16 cellular contexts compared by ENCODE assay signal in the genomic region with DNA sequence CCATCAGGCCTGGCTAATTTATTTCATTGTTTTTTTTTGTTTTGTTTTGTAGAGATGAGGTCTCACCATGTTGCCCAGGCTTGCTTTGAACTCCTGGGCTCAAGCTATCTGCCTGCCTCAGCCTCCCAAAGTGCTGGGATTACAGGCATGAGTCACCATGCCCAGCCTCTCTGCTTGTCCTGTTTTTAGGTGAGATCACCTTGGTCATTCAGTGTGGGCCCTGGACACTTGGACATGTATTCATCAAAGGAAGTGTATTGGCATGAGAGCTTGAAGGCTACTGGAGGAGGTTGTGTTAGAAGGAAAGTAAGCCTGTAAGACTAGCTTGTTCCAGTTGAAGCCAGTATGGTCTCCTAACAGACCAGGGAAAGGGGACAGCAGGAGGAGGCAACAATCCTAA.
DNase-seq lines count a peak whose midpoint lies in the region; ATAC-seq, FAIRE-seq and TF ChIP-seq lines count a peak whose summit lies in the region.
"Had no signal": no experiment of that assay in that cellular context is flagged by ENCODE, and none has a peak within 500 bp of the region (broad histone marks: within the 10 kb centered on the region; RNA-seq: fewer than 3 reads in every experiment).

No MANE protein-coding gene starts in this region.

- peak; percentile 16 for DNase-seq in ELR (ENCODE audit: low read depth)
- DNase-seq in M059J (ENCODE audit: low read depth), result peak; percentile 54
- peak; percentile 35 for DNase-seq in bronchial epithelial cell (ENCODE audit: low read depth)
- peak; percentile 51 for DNase-seq in islet precursor cell
- DNase-seq in GM19240 (ENCODE audit: insufficient read length, low spot score), result no peak
- no peak for DNase-seq in D721Med (ENCODE audit: insufficient read length, low spot score)
- DNase-seq: Calu3; CD8-positive, alpha-beta T cell; DMS 273 treated with DMSO at 0.1 percent for 48 hours; DMS79; GF-D8; H9 had no signal

- FAIRE-seq in bronchial epithelial cell (lab: Jason Lieb, UNC), result no peak
- no peak for FAIRE-seq in D721Med (lab: Jason Lieb, UNC)
- FAIRE-seq: H1, HepG2 had no signal

- H3K36me3 ChIP-seq in bronchial epithelial cell (ENCODE audit: control insufficient read depth, insufficient read depth, low read length), result no peaks in the 10 kb centered on the region
- H3K36me3 ChIP-seq: BLaER1 treated with 17β-estradiol and CSF1 and Interleukin-3, amounts not matched to agents 10 nM and 100 nM had no signal

- ATAC-seq in HG02623 (IDR thresholded peaks at IDR 0.05; ENCODE audit: unreplicated experiment), result no peak
- ATAC-seq: CD8-positive, alpha-beta T cell; HepG2 had no signal

- no peaks in the 10 kb centered on the region for H3K27me3 ChIP-seq in bronchial epithelial cell (ENCODE audit: control insufficient read depth, insufficient read depth, low read length)
- H3K27me3 ChIP-seq: BLaER1 treated with 17β-estradiol and CSF1 and Interleukin-3, amounts not matched to agents 10 nM and 100 nM had no signal

- TF ChIP-seq CTCF in bronchial epithelial cell (IDR thresholded peaks at IDR 0.05; ENCODE audit: insufficient read depth, low read length, severe bottlenecking) (no peak), D721Med (IDR thresholded peaks at IDR 0.05; ENCODE audit: insufficient read depth, missing control alignments) (no peak)

- H3K4me3 ChIP-seq in bronchial epithelial cell (ENCODE audit: low read depth, low read length), result no peak overlapping the region
- H3K4me3 ChIP-seq: BLaER1 treated with 17β-estradiol and CSF1 and Interleukin-3, amounts not matched to agents 10 nM and 100 nM had no signal

Comparison
In these comparisons a context has a peak if more than half of its experiments do, and no peak if none do; other contexts are left out.
1. DNase-seq: peak in ELR (single experiment), M059J (single experiment), bronchial epithelial cell (single experiment) and islet precursor cell (single experiment); none in GM19240 (single experiment) and D721Med (single experiment).